20 cellular contexts compared by ENCODE assay signal in the genomic region with DNA sequence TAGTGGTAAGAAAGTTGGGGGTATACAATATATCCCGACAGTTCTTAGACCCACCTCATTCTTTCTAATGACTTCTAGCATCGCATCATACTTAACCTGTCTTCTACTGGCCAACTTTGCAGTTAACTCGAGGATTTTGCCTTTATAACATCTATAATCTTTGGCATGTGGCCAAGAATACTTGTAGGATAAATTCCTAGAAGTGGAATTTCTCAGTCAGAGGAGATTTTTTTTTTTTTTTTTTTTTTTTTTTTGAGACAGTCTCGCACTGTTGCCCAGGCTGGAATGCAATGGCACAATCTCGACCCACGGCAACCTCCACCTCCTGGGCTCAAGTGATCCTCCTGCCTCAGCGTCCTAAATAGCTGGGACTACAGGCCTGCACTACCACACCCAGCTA.
DNase-seq lines count a peak whose midpoint lies in the region; ATAC-seq and TF ChIP-seq lines count a peak whose summit lies in the region.
"Had no signal": no experiment of that assay in that cellular context is flagged by ENCODE, and none has a peak within 500 bp of the region (broad histone marks: within the 10 kb centered on the region; RNA-seq: fewer than 3 reads in every experiment).

No MANE protein-coding gene starts in this region.

- H3K9me3 Mint-ChIP-seq in HFFc6, result no peaks in the 10 kb centered on the region
- H3K9me3 Mint-ChIP-seq: CD4-positive, CD25-positive, alpha-beta regulatory T cell; T-helper 2 cell treated with Interferon-gamma antibody and Interleukin-4, amounts not matched to agents 5 μg/mL and 100 μg/mL, for 36 hours had no signal

- H3K4me1 Mint-ChIP-seq in HFFc6 (ENCODE audit: low read depth), result peaks cover 17% of the 10 kb centered on the region
- H3K4me1 Mint-ChIP-seq: CD4-positive, CD25-positive, alpha-beta regulatory T cell had no signal

- no peak overlapping the region for H3K4me3 ChIP-seq in cardiac fibroblast (replicated peaks in 1 of 2; ENCODE audit: low read depth in 2 of 2, low read length in 2 of 2)
- H3K4me3 ChIP-seq in lower lobe of right lung, result no peak overlapping the region
- H3K4me3 ChIP-seq: dorsolateral prefrontal cortex, esophagus squamous epithelium, left lung, SJCRH30, upper lobe of left lung had no signal

- no peak overlapping the region for H3K27ac ChIP-seq in lower lobe of right lung
- H3K27ac ChIP-seq: dorsolateral prefrontal cortex, left lung, parathyroid adenoma, SJCRH30, upper lobe of left lung had no signal

- intact Hi-C loops in lower lobe of right lung (cut with DNase I), result no loop called here

- H3K27me3 ChIP-seq in lower lobe of right lung (ENCODE audit: low read depth), result peaks cover 4% of the 10 kb centered on the region
- H3K27me3 ChIP-seq: dorsolateral prefrontal cortex, esophagus squamous epithelium, left lung, SJCRH30, upper lobe of left lung had no signal

- no peaks in the 10 kb centered on the region for H3K4me1 ChIP-seq in lower lobe of right lung
- H3K4me1 ChIP-seq: left lung, parathyroid adenoma, SJCRH30, upper lobe of left lung had no signal

- no peak for TF ChIP-seq CTCF in HFFc6 (IDR thresholded peaks at IDR 0.05)
- no peak for TF ChIP-seq CTCF in cardiac fibroblast (IDR thresholded peaks at IDR 0.05; ENCODE audit: low read depth, low read length)
- TF ChIP-seq CTCF in lower lobe of right lung (IDR thresholded peaks at IDR 0.05), result no peak

- H3K9me3 ChIP-seq in lower lobe of right lung, result no peaks in the 10 kb centered on the region
- H3K9me3 ChIP-seq: esophagus squamous epithelium, left lung, SJCRH30, upper lobe of left lung had no signal

- no peaks in the 10 kb centered on the region for H3K36me3 ChIP-seq in lower lobe of right lung
- H3K36me3 ChIP-seq: left lung, upper lobe of left lung had no signal

- ATAC-seq in HG03520 (IDR thresholded peaks at IDR 0.05; ENCODE audit: unreplicated experiment) (no peak), lower lobe of right lung (no peak)
- ATAC-seq: HCT116, left lung had no signal

- H3K36me3 Mint-ChIP-seq in HFFc6 (ENCODE audit: low read depth), result peaks cover 31% of the 10 kb centered on the region
- H3K36me3 Mint-ChIP-seq: CD4-positive, CD25-positive, alpha-beta regulatory T cell had no signal

- DNase-seq in EL, result peak; percentile 41
- peak; percentile 35 for DNase-seq in HFFc6
- peak; percentile 51 to 64 for DNase-seq in cardiac fibroblast (ENCODE audit: low read depth in 2 of 2)
- DNase-seq in left kidney (ENCODE audit: low read depth, low spot score), result peak; percentile 52
- no peak for DNase-seq in foreskin melanocyte
- no peak for DNase-seq in lower lobe of right lung
- no peak for DNase-seq in NCI-H1436 (lab: John Stamatoyannopoulos, UW)
- DNase-seq: anterior cingulate cortex; CD4-positive, CD25-positive, alpha-beta regulatory T cell; dorsolateral prefrontal cortex; esophagus squamous epithelium; left lung; MM.1S; NCI-H345; SJCRH30; upper lobe of left lung had no signal

- no peak overlapping the region for H3K4me3 Mint-ChIP-seq in HFFc6
- H3K4me3 Mint-ChIP-seq: CD4-positive, CD25-positive, alpha-beta regulatory T cell; T-helper 2 cell treated with Interferon-gamma antibody and Interleukin-4, amounts not matched to agents 5 μg/mL and 100 μg/mL, for 36 hours had no signal

- no peaks in the 10 kb centered on the region; the same call in 1 of the 2 replicates for H3K27me3 Mint-ChIP-seq in HFFc6 (ENCODE audit: insufficient read depth)

- no peak overlapping the region for H3K27ac Mint-ChIP-seq in HFFc6
- H3K27ac Mint-ChIP-seq: CD4-positive, CD25-positive, alpha-beta regulatory T cell; T-helper 2 cell treated with Interferon-gamma antibody and Interleukin-4, amounts not matched to agents 5 μg/mL and 100 μg/mL, for 36 hours had no signal

Comparison
In these comparisons a context has a peak if more than half of its experiments do, and no peak if none do; other contexts are left out.
1. DNase-seq: peak in EL (single experiment), HFFc6 (single experiment), cardiac fibroblast (2 of 2) and left kidney (single experiment); none in foreskin melanocyte (single experiment), lower lobe of right lung (single experiment) and NCI-H1436 (single experiment).